8 cellular contexts compared by ENCODE assay signal in the genomic region with DNA sequence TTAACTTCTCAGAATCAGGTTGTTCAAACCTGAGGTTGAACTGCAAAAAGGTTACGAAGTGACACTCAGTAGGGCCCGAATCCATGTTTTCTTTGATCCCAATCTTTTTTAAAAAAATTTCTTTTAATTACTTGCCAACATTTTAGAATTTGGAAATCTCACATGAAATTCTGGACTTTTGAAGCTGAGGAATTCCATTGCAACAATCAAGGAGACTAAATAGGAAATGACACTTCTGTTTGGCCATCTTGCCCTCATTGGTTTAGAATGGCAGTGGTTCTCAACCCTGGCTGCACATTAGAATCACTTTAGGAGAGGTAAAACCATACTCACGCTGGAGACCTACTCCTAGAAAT. TPM values are rescaled to one million over a fixed set of nuclear protein-coding genes. Genes with fewer than 3 reads are reported as not detected.
DNase-seq lines count a peak whose midpoint lies in the region; ATAC-seq and TF ChIP-seq lines count a peak whose summit lies in the region.

No MANE protein-coding gene starts in this region.

- H3K27me3 Mint-ChIP-seq in stimulated activated naive CD8-positive, alpha-beta T cell treated with anti-CD3 and anti-CD28 coated beads, Interleukin-15, amount 100 ng/mL, for 72 hours, result peaks cover 21% of the 10 kb centered on the region

- H3K27ac ChIP-seq in hepatocyte, result no peak overlapping the region

- H3K4me3 Mint-ChIP-seq in stimulated activated naive CD8-positive, alpha-beta T cell treated with anti-CD3 and anti-CD28 coated beads, Interleukin-15, amount 100 ng/mL, for 72 hours, result peak overlapping the region; percentile 93 to 94

- no peaks in the 10 kb centered on the region for H4K20me1 ChIP-seq in hepatocyte (ENCODE audit: insufficient read depth, poor library complexity, severe bottlenecking)

- H3K4me1 Mint-ChIP-seq in stimulated activated naive CD8-positive, alpha-beta T cell treated with anti-CD3 and anti-CD28 coated beads, Interleukin-15, amount 100 ng/mL, for 72 hours, result peaks cover 42% of the 10 kb centered on the region

- peaks cover 12% of the 10 kb centered on the region for H3K4me1 ChIP-seq in hepatocyte (ENCODE audit: insufficient read depth)

- ATAC-seq in stimulated activated naive CD8-positive, alpha-beta T cell treated with anti-CD3 and anti-CD28 coated beads, Interleukin-15, amount 100 ng/mL, for 72 hours, result peak; percentile 1
- no peak for ATAC-seq in GM18498 (IDR thresholded peaks at IDR 0.05; ENCODE audit: unreplicated experiment)

- no peaks in the 10 kb centered on the region for H3K9me3 Mint-ChIP-seq in stimulated activated naive CD8-positive, alpha-beta T cell treated with anti-CD3 and anti-CD28 coated beads, Interleukin-15, amount 100 ng/mL, for 72 hours

- peaks cover 29% of the 10 kb centered on the region for H3K79me2 ChIP-seq in hepatocyte

- H2AFZ ChIP-seq in hepatocyte, result peak overlapping the region; percentile 50

- TF ChIP-seq CTCF in WI38 (IDR thresholded peaks at IDR 0.05; ENCODE audit: low read depth, low read length) (no peak), hepatocyte (IDR thresholded peaks at IDR 0.05; ENCODE audit: poor library complexity) (no peak)

- H3K4me3 ChIP-seq in WI38 (ENCODE audit: low read depth, low read length) (peak overlapping the region; percentile 88), hepatocyte (peak overlapping the region; percentile 4)

- 62% methylated on average over 3 of the region's 3 CpGs for WGBS in hepatocyte (ENCODE audit: low lambda C conversion rate, missing lambda C conversion rate)

- H3K9me2 ChIP-seq in hepatocyte (replicated peaks; ENCODE audit: insufficient read depth), result no peaks in the 10 kb centered on the region

- H3K36me3 ChIP-seq in hepatocyte (replicated peaks; ENCODE audit: insufficient read depth, low read depth), result no peaks in the 10 kb centered on the region

- H3K27me3 ChIP-seq in hepatocyte, result no peaks in the 10 kb centered on the region

- H3K4me2 ChIP-seq in hepatocyte, result peak overlapping the region; percentile 75

- H3K9me3 ChIP-seq in hepatocyte (ENCODE audit: low read depth), result no peaks in the 10 kb centered on the region

- H3K27ac Mint-ChIP-seq in stimulated activated naive CD8-positive, alpha-beta T cell treated with anti-CD3 and anti-CD28 coated beads, Interleukin-15, amount 100 ng/mL, for 72 hours, result peak overlapping the region; percentile 97 to 98

- peak; percentile 36 for DNase-seq in NCI-H2227 (lab: John Stamatoyannopoulos, UW; ENCODE audit: unreplicated experiment)
- DNase-seq in NCI-H2227 treated with DMSO at 0.1 percent for 48 hours (lab: John Stamatoyannopoulos, UW), result no peak
- no peak for DNase-seq in hepatocyte (ENCODE audit: low spot score)
- DNase-seq in stimulated activated naive CD8-positive, alpha-beta T cell treated with anti-CD3 and anti-CD28 coated beads, Interleukin-15, amount 100 ng/mL, for 72 hours, result peak in 1 of 2 donors; percentile 5
- no peak for DNase-seq in NCI-H2081 treated with DMSO at 0.1 percent for 48 hours (lab: John Stamatoyannopoulos, UW)
- DNase-seq in GM19238 (ENCODE audit: insufficient read length, low spot score), result no peak

RNA-seq across cellular contexts. Expression of a gene that starts 0.5 kb away (rescaled TPM):
- total RNA-seq in hepatocyte, result 115 and 215 TPM in 2 replicates
- polyA plus RNA-seq in hepatocyte, result 322 and 366 TPM in 2 replicates
